23 cellular contexts compared by ENCODE assay signal in genomic region chr1:237199026-237199425, GRCh38.
"Had no signal": no experiment of that assay in that cellular context is flagged by ENCODE, and none has a peak within 500 bp of the region (broad histone marks: within the 10 kb centered on the region; RNA-seq: fewer than 3 reads in every experiment).

No MANE protein-coding gene starts in this region.

- H3K27me3 ChIP-seq: colonic mucosa, gastrocnemius medialis, neutrophil, sigmoid colon, testis, upper lobe of right lung had no signal

- H3K27ac ChIP-seq: colonic mucosa, gastrocnemius medialis, neutrophil, parathyroid adenoma, testis, upper lobe of right lung had no signal

- H3K27ac Mint-ChIP-seq: activated B cell treated with CpG ODN at 0.5 μM for 24 hours; activated CD8-positive, alpha-beta T cell treated with anti-CD3 and anti-CD28 coated beads for 36 hours; activated naive CD4-positive, alpha-beta T cell treated with anti-CD3 and anti-CD28 coated beads for 36 hours; activated T-cell treated with anti-CD3 and anti-CD28 coated beads, Interleukin-2, amount 50 U/mL, for 24 hours; activated T-helper 2 cell treated with anti-CD3 and anti-CD28 coated beads, Interferon-gamma antibody, Interleukin-2, Interleukin-4, amounts not matched to agents 10 μg/mL and 5 μg/mL and 100 μg/mL, durations not matched to agents 14 hours and 24 hours and 36 hours; brain; memory B cell; naive thymus-derived CD8-positive, alpha-beta T cell; stimulated activated memory B cell treated with anti-CD40 and anti-IgM and Interleukin-4, amounts not matched to agents 10 μg/mL and 1 μg/mL and 100 μg/mL, for 72 hours; T-helper 2 cell treated with Interferon-gamma antibody and Interleukin-4, amounts not matched to agents 5 μg/mL and 100 μg/mL, for 36 hours had no signal

- DNase-seq: activated B cell treated with CpG ODN at 0.5 μM for 24 hours; activated CD4-positive, alpha-beta T cell treated with anti-CD3 and anti-CD28 coated beads for 48 hours; activated CD8-positive, alpha-beta T cell treated with anti-CD3 and anti-CD28 coated beads for 36 hours; activated naive CD4-positive, alpha-beta T cell treated with anti-CD3 and anti-CD28 coated beads for 36 hours; activated T-cell treated with anti-CD3 and anti-CD28 coated beads, Interleukin-2, amount 50 U/mL, for 24 hours; colonic mucosa; gastrocnemius medialis; head of caudate nucleus; kidney; naive thymus-derived CD8-positive, alpha-beta T cell; sigmoid colon; stimulated activated CD4-positive, alpha-beta T cell treated with anti-CD3 and anti-CD28 coated beads, Interleukin-4, amount 100 ng/mL, for 24 hours; testis; upper lobe of right lung had no signal

- ATAC-seq: activated CD8-positive, alpha-beta T cell treated with anti-CD3 and anti-CD28 coated beads for 36 hours; gastrocnemius medialis; naive thymus-derived CD8-positive, alpha-beta T cell; stimulated activated memory B cell treated with anti-CD40 and anti-IgM and Interleukin-4, amounts not matched to agents 10 μg/mL and 1 μg/mL and 100 μg/mL, for 72 hours; upper lobe of right lung had no signal

- H3K9ac ChIP-seq: parathyroid adenoma had no signal

- H3K4me1 Mint-ChIP-seq: activated B cell treated with CpG ODN at 0.5 μM for 24 hours; brain; central memory CD8-positive, alpha-beta T cell; memory B cell; naive thymus-derived CD8-positive, alpha-beta T cell; stimulated activated memory B cell treated with anti-CD40 and anti-IgM and Interleukin-4, amounts not matched to agents 10 μg/mL and 1 μg/mL and 100 μg/mL, for 72 hours had no signal

- H3K9me3 Mint-ChIP-seq: activated B cell treated with CpG ODN at 0.5 μM for 24 hours; activated CD8-positive, alpha-beta T cell treated with anti-CD3 and anti-CD28 coated beads for 36 hours; activated naive CD4-positive, alpha-beta T cell treated with anti-CD3 and anti-CD28 coated beads for 36 hours; activated T-cell treated with anti-CD3 and anti-CD28 coated beads, Interleukin-2, amount 50 U/mL, for 24 hours; activated T-helper 2 cell treated with anti-CD3 and anti-CD28 coated beads, Interferon-gamma antibody, Interleukin-2, Interleukin-4, amounts not matched to agents 10 μg/mL and 5 μg/mL and 100 μg/mL, durations not matched to agents 14 hours and 24 hours and 36 hours; central memory CD8-positive, alpha-beta T cell; memory B cell; naive thymus-derived CD8-positive, alpha-beta T cell; stimulated activated memory B cell treated with anti-CD40 and anti-IgM and Interleukin-4, amounts not matched to agents 10 μg/mL and 1 μg/mL and 100 μg/mL, for 72 hours; T-helper 2 cell treated with Interferon-gamma antibody and Interleukin-4, amounts not matched to agents 5 μg/mL and 100 μg/mL, for 36 hours had no signal

- H3K9me3 ChIP-seq: colonic mucosa, gastrocnemius medialis, neutrophil, sigmoid colon, testis, upper lobe of right lung had no signal

- H3K4me3 Mint-ChIP-seq: activated B cell treated with CpG ODN at 0.5 μM for 24 hours; activated CD8-positive, alpha-beta T cell treated with anti-CD3 and anti-CD28 coated beads for 36 hours; activated naive CD4-positive, alpha-beta T cell treated with anti-CD3 and anti-CD28 coated beads for 36 hours; activated T-cell treated with anti-CD3 and anti-CD28 coated beads, Interleukin-2, amount 50 U/mL, for 24 hours; brain; central memory CD8-positive, alpha-beta T cell; memory B cell; naive thymus-derived CD8-positive, alpha-beta T cell; stimulated activated memory B cell treated with anti-CD40 and anti-IgM and Interleukin-4, amounts not matched to agents 10 μg/mL and 1 μg/mL and 100 μg/mL, for 72 hours; T-helper 2 cell treated with Interferon-gamma antibody and Interleukin-4, amounts not matched to agents 5 μg/mL and 100 μg/mL, for 36 hours had no signal

- H3K36me3 ChIP-seq: colonic mucosa, gastrocnemius medialis, neutrophil, sigmoid colon, upper lobe of right lung had no signal

- FAIRE-seq: endometrium, kidney had no signal

- H3K4me3 ChIP-seq: colonic mucosa, gastrocnemius medialis, sigmoid colon, testis, upper lobe of right lung had no signal

- H3K4me1 ChIP-seq: colonic mucosa, gastrocnemius medialis, parathyroid adenoma, upper lobe of right lung had no signal

- H3K36me3 Mint-ChIP-seq: brain; memory B cell; naive thymus-derived CD8-positive, alpha-beta T cell; stimulated activated memory B cell treated with anti-CD40 and anti-IgM and Interleukin-4, amounts not matched to agents 10 μg/mL and 1 μg/mL and 100 μg/mL, for 72 hours had no signal

- H3K27me3 Mint-ChIP-seq: activated B cell treated with CpG ODN at 0.5 μM for 24 hours; activated T-cell treated with anti-CD3 and anti-CD28 coated beads, Interleukin-2, amount 50 U/mL, for 24 hours; brain; stimulated activated memory B cell treated with anti-CD40 and anti-IgM and Interleukin-4, amounts not matched to agents 10 μg/mL and 1 μg/mL and 100 μg/mL, for 72 hours had no signal
